8 cellular contexts compared by ENCODE assay signal in genomic region chr5:154755361-154756202, GRCh38. TPM values are rescaled to one million over a fixed set of nuclear protein-coding genes. Genes with fewer than 3 reads are reported as not detected.
A peak's percentile ranks its signal among the peaks of the same experiment; 100 is the strongest.
DNase-seq lines count a peak whose midpoint lies in the region; ATAC-seq and TF ChIP-seq lines count a peak whose summit lies in the region.

Gene LARP1 (plus strand): TSS chr5:154755377. CDS start chr5:154755758, 381 bp downstream.

- H3K4me1 ChIP-seq in muscle layer of duodenum (ENCODE audit: control insufficient read depth in 1 of 2, insufficient read depth in 2 of 2, low read length in 2 of 2) = peaks cover 14 to 28% of the 10 kb centered on the region in 2 donors

- H3K27ac ChIP-seq in muscle layer of duodenum (ENCODE audit: low read length) = peak within 1 kb of the TSS; percentile 97

- H3K9me3 ChIP-seq in muscle layer of duodenum (ENCODE audit: control insufficient read depth in 1 of 2, low read length in 2 of 2) = no peaks in the 10 kb centered on the region

- no peaks in the 10 kb centered on the region for H3K36me3 ChIP-seq in muscle layer of duodenum (ENCODE audit: control insufficient read depth in 1 of 2, insufficient read depth in 2 of 2, low read length in 2 of 2)

- in situ Hi-C loops in GM18951 (cut with MboI; ENCODE audit: low sequenced_read_pairs, unreplicated experiment) = no loop called here

- ATAC-seq in HG03460 (IDR thresholded peaks at IDR 0.05; ENCODE audit: unreplicated experiment) = peak; percentile 6

- CTCF ChIA-PET in HEK293T (lab: Yijun Ruan, JAX) = no interaction called here

- peak; percentile 41 for TF ChIP-seq POLR2A in GM18951 (IDR thresholded peaks at IDR 0.05; ENCODE audit: extremely low read depth, insufficient read depth, insufficient read length)

- TF ChIP-seq CTCF in WI38 (IDR thresholded peaks at IDR 0.05; ENCODE audit: low read depth, low read length) (no peak), epithelial cell of proximal tubule (conservative IDR thresholded peaks at IDR 0.05; ENCODE audit: low read depth, low read length) (no peak)

- DNase-seq in Ammon's horn (ENCODE audit: low spot score) (peak; percentile 46), epithelial cell of proximal tubule (ENCODE audit: low read depth) (no peak), HEK293T (ENCODE audit: extremely low spot score) (no peak)
- DNase-seq in effector CD4-positive, alpha-beta T cell = no peak

- no peaks in the 10 kb centered on the region for H3K27me3 ChIP-seq in muscle layer of duodenum (ENCODE audit: low read depth, low read length)

- POLR2A ChIA-PET in HEK293T (lab: Yijun Ruan, JAX) = interaction anchor here (0.6 kb wide), 1 partner anchor 78 kb away, joined by 3 read pairs; no protein-coding TSS in a partner anchor

- peak within 1 kb of the TSS; percentile 73 for H3K4me3 ChIP-seq in WI38 (ENCODE audit: low read depth, low read length)
- peak within 1 kb of the TSS; percentile 90 for H3K4me3 ChIP-seq in epithelial cell of proximal tubule (ENCODE audit: low read depth, low read length)
- H3K4me3 ChIP-seq in muscle layer of duodenum (ENCODE audit: low read depth in 1 of 2, low read length in 2 of 2) = peak within 1 kb of the TSS; percentile 91 to 94

TF ChIP-seq in HEK293T, 16 proteins besides CTCF, POLR2A, EP300 and RAD21:
- TF ChIP-seq PKNOX1 (IDR thresholded peaks at IDR 0.05) (no peak), ZNF384 (IDR thresholded peaks at IDR 0.05) (no peak), FOXM1 (IDR thresholded peaks at IDR 0.05; ENCODE audit: borderline replicate concordance) (no peak), FOXA1 (IDR thresholded peaks at IDR 0.05) (no peak), NFRKB (IDR thresholded peaks at IDR 0.05) (no peak), SP1 (IDR thresholded peaks at IDR 0.05) (no peak), L3MBTL2 (conservative IDR thresholded peaks at IDR 0.05) (no peak), FOXK2 (IDR thresholded peaks at IDR 0.05) (no peak), HDGF (IDR thresholded peaks at IDR 0.05; ENCODE audit: borderline replicate concordance) (no peak), TARDBP (IDR thresholded peaks at IDR 0.05) (no peak), CTBP1 (IDR thresholded peaks at IDR 0.05; ENCODE audit: borderline replicate concordance) (no peak), LEF1 (IDR thresholded peaks at IDR 0.05; ENCODE audit: borderline replicate concordance) (no peak), ARNT (IDR thresholded peaks at IDR 0.05) (no peak), ELF4 (IDR thresholded peaks at IDR 0.05) (no peak), BHLHE40 (IDR thresholded peaks at IDR 0.05; ENCODE audit: borderline replicate concordance) (no peak), SUZ12 (IDR thresholded peaks at IDR 0.05) (no peak)

RNA-seq across cellular contexts. Expression of gene LARP1, which starts in this region (rescaled TPM):
- total RNA-seq in epithelial cell of proximal tubule = 106 and 111 TPM in 2 replicates
